ENCODE assay signal across 9 cellular contexts in genomic region chr11:205221-206001, GRCh38. TPM values are rescaled to one million over a fixed set of nuclear protein-coding genes. Genes with fewer than 3 reads are reported as not detected.
DNase-seq lines count a peak whose midpoint lies in the region; TF ChIP-seq lines count a peak whose summit lies in the region.
"Had no signal": no experiment of that assay in that cellular context is flagged by ENCODE, and none has a peak within 500 bp of the region (broad histone marks: within the 10 kb centered on the region; RNA-seq: fewer than 3 reads in every experiment).

No MANE protein-coding gene starts in this region.

- intact Hi-C loops in ascending aorta (cut with DNase I) (loop anchor here (2.0 to 5.0 kb wide), 3 partner anchors 102 to 247 kb away; partner anchors contain the start of genes IFITM2 and PTDSS2), tibial artery (cut with DNase I; ENCODE audit: low total_unique reads) (loop anchor here (5.0 kb wide), 1 partner anchor 242 kb away; no protein-coding TSS in a partner anchor), thyroid gland (cut with DNase I) (loop anchor here (10.0 kb wide), 3 partner anchors 79 to 299 kb away; partner anchors contain the start of genes PGGHG, PTDSS2 and RNH1)

- no peak overlapping the region for H3K4me2 ChIP-seq in mesendoderm (ENCODE audit: low read length)

- H2AK5ac ChIP-seq in mesendoderm (ENCODE audit: low read length): no peak overlapping the region

- H2BK15ac ChIP-seq in mesendoderm (replicated peaks; ENCODE audit: low read depth): no peak overlapping the region

- H3K4me3 ChIP-seq in ascending aorta (peak overlapping the region; percentile 88 to 99), mesendoderm (ENCODE audit: low read length) (no peak overlapping the region), tibial artery (peak overlapping the region; percentile 93 to 97), WERI-Rb-1 (ENCODE audit: low read depth, low read length) (no peak overlapping the region), thyroid gland (replicated peaks in 1 of 3) (peak overlapping the region in 1 of 3 donors; percentile 88)

- H3K27ac ChIP-seq in ascending aorta: no peak overlapping the region
- no peak overlapping the region for H3K27ac ChIP-seq in mesendoderm (ENCODE audit: low read depth, low read length)
- H3K27ac ChIP-seq in tibial artery: peak overlapping the region; percentile 96 to 97
- no peak overlapping the region for H3K27ac ChIP-seq in WERI-Rb-1
- no peak overlapping the region for H3K27ac ChIP-seq in thyroid gland

- no peaks in the 10 kb centered on the region for H3K9me3 ChIP-seq in ascending aorta
- no peaks in the 10 kb centered on the region for H3K9me3 ChIP-seq in tibial artery
- no peaks in the 10 kb centered on the region for H3K9me3 ChIP-seq in WERI-Rb-1 (ENCODE audit: severe bottlenecking)
- H3K9me3 ChIP-seq in thyroid gland: no peaks in the 10 kb centered on the region

- peaks cover 34% of the 10 kb centered on the region for H3K79me2 ChIP-seq in mesendoderm (ENCODE audit: control insufficient read depth, insufficient read depth, low read length)

- no peak for TF ChIP-seq POLR2A in thyroid gland (IDR thresholded peaks at IDR 0.05)

- no peak overlapping the region for H3K18ac ChIP-seq in mesendoderm (ENCODE audit: low read length)

- peaks cover 18 to 52% of the 10 kb centered on the region in 2 donors for H3K36me3 ChIP-seq in ascending aorta
- H3K36me3 ChIP-seq in mesendoderm (ENCODE audit: control insufficient read depth, insufficient read depth, low read length): peaks cover 4% of the 10 kb centered on the region
- peaks cover 22 to 66% (median 40%) of the 10 kb centered on the region in 3 donors for H3K36me3 ChIP-seq in tibial artery
- peaks cover 29% of the 10 kb centered on the region for H3K36me3 ChIP-seq in WERI-Rb-1
- H3K36me3 ChIP-seq in thyroid gland: peaks cover 16 to 21% of the 10 kb centered on the region in 2 donors

- no peak overlapping the region for H4K5ac ChIP-seq in mesendoderm (ENCODE audit: low read length)

- TF ChIP-seq CTCF in ascending aorta (IDR thresholded peaks at IDR 0.05): no peak
- no peak for TF ChIP-seq CTCF in tibial artery (IDR thresholded peaks at IDR 0.05)
- TF ChIP-seq CTCF in WERI-Rb-1 (IDR thresholded peaks at IDR 0.05; ENCODE audit: low read depth, low read length): no peak
- TF ChIP-seq CTCF in thyroid gland (IDR thresholded peaks at IDR 0.05): no peak

- no peak overlapping the region for H4K8ac ChIP-seq in mesendoderm (ENCODE audit: low read depth, low read length)

- WGBS in mesendoderm (ENCODE audit: extremely low coverage, insufficient coverage, low lambda C conversion rate): no CpG with 5 or more reads among the region's 16 CpGs
- WGBS in thyroid gland, 2 donors: 93 to 97% methylated on average over 15 of the region's 16 CpGs

- H2BK120ac ChIP-seq in mesendoderm (ENCODE audit: low read depth, low read length): no peak overlapping the region

- DNase-seq in activated effector memory CD4-positive, alpha-beta T cell treated with anti-CD3 and anti-CD28 coated beads, Interleukin-2, amount 50 U/mL, for 16 hours: peak; percentile 60
- DNase-seq in activated effector memory CD4-positive, alpha-beta T cell treated with Interleukin-2 at 50 U/mL for 16 hours: no peak
- DNase-seq in ascending aorta (ENCODE audit: low spot score in 2 of 2) (peak in 1 of 2 donors; percentile 63), mesendoderm (no peak), tibial artery (no peak), cortex of kidney (lab: John Stamatoyannopoulos, UW) (no peak), WERI-Rb-1 (no peak), thyroid gland (no peak)

- peaks cover 17 to 38% of the 10 kb centered on the region in 2 donors for H3K4me1 ChIP-seq in ascending aorta
- H3K4me1 ChIP-seq in mesendoderm (ENCODE audit: control insufficient read depth, low read depth, low read length): peaks cover 12% of the 10 kb centered on the region
- peaks cover 12 to 49% (median 45%) of the 10 kb centered on the region in 4 donors for H3K4me1 ChIP-seq in tibial artery
- peaks cover 21 to 29% of the 10 kb centered on the region in 2 donors for H3K4me1 ChIP-seq in thyroid gland

- H3K27me3 ChIP-seq in ascending aorta (no peaks in the 10 kb centered on the region), mesendoderm (ENCODE audit: insufficient read depth, low read length, poor library complexity) (no peaks in the 10 kb centered on the region), tibial artery (no peaks in the 10 kb centered on the region), WERI-Rb-1 (ENCODE audit: insufficient read depth, low read depth, severe bottlenecking) (no peaks in the 10 kb centered on the region), thyroid gland (no peaks in the 10 kb centered on the region)

- no peak overlapping the region for H3K23ac ChIP-seq in mesendoderm (ENCODE audit: low read length)

- H3K4ac ChIP-seq in mesendoderm (ENCODE audit: low read depth, low read length): no peak overlapping the region

- H3K9ac ChIP-seq in mesendoderm (ENCODE audit: low read length): no peak overlapping the region

- peak overlapping the region; percentile 10 for H3K56ac ChIP-seq in mesendoderm (ENCODE audit: low read length)

- no peak overlapping the region for H2BK5ac ChIP-seq in mesendoderm (ENCODE audit: low read length)

- H3K79me1 ChIP-seq in mesendoderm (ENCODE audit: low read length): peaks cover 42% of the 10 kb centered on the region

RNA-seq across cellular contexts. Expression of gene BET1L, which starts 1.8 kb away (rescaled TPM):
- total RNA-seq in ascending aorta (42.3 TPM), thyroid gland (10 to 100 TPM; 22.2 to 39.5 (median 33.8) TPM)
- polyA plus RNA-seq in mesendoderm (2013, experiment 1 of 2): 32.5 TPM
- polyA plus RNA-seq in mesendoderm (2013, experiment 2 of 2): 32.9 TPM

RNA-seq across cellular contexts. Expression of gene RIC8A, which starts 2.1 kb away (rescaled TPM):
- total RNA-seq in ascending aorta (102 TPM), thyroid gland (100 to 1,000 TPM in 2 of 4 donors, 10 to 100 TPM in 2; 65.8 to 128 (median 99.8) TPM)
- polyA plus RNA-seq in mesendoderm (2013, experiment 1 of 2): 72.3 TPM
- 76.0 TPM for polyA plus RNA-seq in mesendoderm (2013, experiment 2 of 2)

RNA-seq across cellular contexts. Expression of gene SCGB1C1, which starts 12.5 kb away (rescaled TPM):
- total RNA-seq in ascending aorta (not detected), thyroid gland (not detected)
- not detected for polyA plus RNA-seq in mesendoderm (2013, experiment 1 of 2)
- not detected for polyA plus RNA-seq in mesendoderm (2013, experiment 2 of 2)
- total RNA-seq: aorta had no signal
- polyA plus RNA-seq: aorta had no signal

RNA-seq across cellular contexts. Expression of gene SIRT3, which starts 30.7 kb away (rescaled TPM):
- 69.9 TPM for total RNA-seq in ascending aorta
- polyA plus RNA-seq in mesendoderm (2013, experiment 1 of 2): 7.5 TPM
- polyA plus RNA-seq in mesendoderm (2013, experiment 2 of 2): 6.9 TPM
- total RNA-seq in thyroid gland: 10 to 100 TPM; 14.3 to 21.2 (median 17.0) TPM

RNA-seq across cellular contexts. Expression of gene PSMD13, which starts 31.4 kb away (rescaled TPM):
- 50.2 TPM for total RNA-seq in ascending aorta
- 85.7 TPM for polyA plus RNA-seq in mesendoderm (2013, experiment 1 of 2)
- polyA plus RNA-seq in mesendoderm (2013, experiment 2 of 2): 85.1 TPM
- 100 to 1,000 TPM in 1 of 4 donors, 10 to 100 TPM in 3; 64.7 to 111 (median 77.7) TPM for total RNA-seq in thyroid gland

Comparison
In these comparisons a context has a peak if more than half of its experiments do, and no peak if none do; other contexts are left out.
1. H3K27ac ChIP-seq: peak in tibial artery (2 of 2); none in ascending aorta (0 of 2), mesendoderm (single experiment), WERI-Rb-1 (single experiment) and thyroid gland (0 of 3).
2. H3K4me3 ChIP-seq: peak in ascending aorta (2 of 2) and tibial artery (2 of 2); none in mesendoderm (single experiment) and WERI-Rb-1 (single experiment).